In genomic region chrX:108090474-108091265, GRCh38 we compare ENCODE assay signal across 1 cellular context.
A peak's percentile ranks its signal among the peaks of the same experiment; 100 is the strongest.
TF ChIP-seq lines count a peak whose summit lies in the region.

No MANE protein-coding gene starts in this region.

TF ChIP-seq in K562, 482 proteins besides CTCF, POLR2A, EP300 and RAD21 (continued from another document):
- TF ChIP-seq, protein P1, sequence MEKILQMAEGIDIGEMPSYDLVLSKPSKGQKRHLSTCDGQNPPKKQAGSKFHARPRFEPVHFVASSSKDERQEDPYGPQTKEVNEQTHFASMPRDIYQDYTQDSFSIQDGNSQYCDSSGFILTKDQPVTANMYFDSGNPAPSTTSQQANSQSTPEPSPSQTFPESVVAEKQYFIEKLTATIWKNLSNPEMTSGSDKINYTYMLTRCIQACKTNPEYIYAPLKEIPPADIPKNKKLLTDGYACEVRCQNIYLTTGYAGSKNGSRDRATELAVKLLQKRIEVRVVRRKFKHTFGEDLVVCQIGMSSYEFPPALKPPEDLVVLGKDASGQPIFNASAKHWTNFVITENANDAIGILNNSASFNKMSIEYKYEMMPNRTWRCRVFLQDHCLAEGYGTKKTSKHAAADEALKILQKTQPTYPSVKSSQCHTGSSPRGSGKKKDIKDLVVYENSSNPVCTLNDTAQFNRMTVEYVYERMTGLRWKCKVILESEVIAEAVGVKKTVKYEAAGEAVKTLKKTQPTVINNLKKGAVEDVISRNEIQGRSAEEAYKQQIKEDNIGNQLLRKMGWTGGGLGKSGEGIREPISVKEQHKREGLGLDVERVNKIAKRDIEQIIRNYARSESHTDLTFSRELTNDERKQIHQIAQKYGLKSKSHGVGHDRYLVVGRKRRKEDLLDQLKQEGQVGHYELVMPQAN (IDR thresholded peaks at IDR 0.05; ENCODE audit: borderline replicate concordance) = no peak
- TF ChIP-seq TGIF2 (CRISPR knock-in tag; IDR thresholded peaks at IDR 0.05) = no peak
- no peak for TF ChIP-seq DMBX1 (CRISPR knock-in tag; IDR thresholded peaks at IDR 0.05; ENCODE audit: borderline replicate concordance)
- no peak for TF ChIP-seq CREBBP (IDR thresholded peaks at IDR 0.05; ENCODE audit: low read depth, low read length)
- no peak for TF ChIP-seq ZNF668 (CRISPR knock-in tag; IDR thresholded peaks at IDR 0.05)
- TF ChIP-seq EWSR1 (IDR thresholded peaks at IDR 0.05; ENCODE audit: borderline replicate concordance, low read depth, partially characterized antibody) = no peak
- no peak for TF ChIP-seq EP400 (IDR thresholded peaks at IDR 0.05)
- TF ChIP-seq KDM5B (IDR thresholded peaks at IDR 0.05; ENCODE audit: insufficient replicate concordance, low read depth, low read length) = peak; percentile 47
- TF ChIP-seq PPARD (CRISPR knock-in tag; IDR thresholded peaks at IDR 0.05) = no peak
- TF ChIP-seq TAF7 (tag; IDR thresholded peaks at IDR 0.05) = 0 out of 2 replicates have a peak, but pooled peaks have one; percentile 8
- TF ChIP-seq HDAC1 (IDR thresholded peaks at IDR 0.05) = no peak
- no peak for TF ChIP-seq MTA2 (IDR thresholded peaks at IDR 0.05; ENCODE audit: low read depth)
- no peak for TF ChIP-seq NCOA1 (IDR thresholded peaks at IDR 0.05; ENCODE audit: low read depth)
- no peak for TF ChIP-seq KLF16 (IDR thresholded peaks at IDR 0.05)
